ENCODE assay signal across 8 cellular contexts in genomic region chr19:18425515-18426415, GRCh38. TPM values are rescaled to one million over a fixed set of nuclear protein-coding genes. Genes with fewer than 3 reads are reported as not detected.
DNase-seq lines count a peak whose midpoint lies in the region; ATAC-seq and TF ChIP-seq lines count a peak whose summit lies in the region.
"Had no signal": no experiment of that assay in that cellular context is flagged by ENCODE, and none has a peak within 500 bp of the region (broad histone marks: within the 10 kb centered on the region; RNA-seq: fewer than 3 reads in every experiment).

No MANE protein-coding gene starts in this region.

- TF ChIP-seq CTCF in activated CD8-positive, alpha-beta T cell treated with anti-CD3 and anti-CD28 coated beads for 36 hours (IDR thresholded peaks at IDR 0.05) = no peak

- H3K27ac Mint-ChIP-seq in activated CD8-positive, alpha-beta T cell treated with anti-CD3 and anti-CD28 coated beads for 36 hours = peak overlapping the region; percentile 0
- H3K27ac Mint-ChIP-seq in stimulated activated memory B cell treated with anti-CD40 and anti-IgM and Interleukin-4, amounts not matched to agents 10 μg/mL and 1 μg/mL and 100 μg/mL, for 72 hours = peak overlapping the region; percentile 2

- H3K27me3 ChIP-seq in H7 (ENCODE audit: control insufficient read depth, insufficient read depth, low read length) = peaks cover 2% of the 10 kb centered on the region; the same call in 1 of the 2 replicates

- CTCF ChIA-PET in activated CD8-positive, alpha-beta T cell treated with anti-CD3 and anti-CD28 coated beads for 36 hours (lab: Charles Lee) = no interaction called here

- POLR2A ChIA-PET in activated CD8-positive, alpha-beta T cell treated with anti-CD3 and anti-CD28 coated beads for 36 hours (lab: Charles Lee) = interaction anchor here (0.9 to 1.7 kb wide), 2 partner anchors 9 kb away, joined by 3 to 8 read pairs; no protein-coding TSS in a partner anchor

- no peaks in the 10 kb centered on the region for H3K9me3 Mint-ChIP-seq in activated CD8-positive, alpha-beta T cell treated with anti-CD3 and anti-CD28 coated beads for 36 hours
- no peaks in the 10 kb centered on the region for H3K9me3 Mint-ChIP-seq in stimulated activated memory B cell treated with anti-CD40 and anti-IgM and Interleukin-4, amounts not matched to agents 10 μg/mL and 1 μg/mL and 100 μg/mL, for 72 hours

- intact Hi-C loops in activated CD8-positive, alpha-beta T cell treated with anti-CD3 and anti-CD28 coated beads for 36 hours (cut with micrococcal nuclease) = no loop called here
- intact Hi-C loops in Right ventricle myocardium inferior (cut with DNase I) = no loop called here

- H3K4me3 ChIP-seq in H7 (ENCODE audit: insufficient read depth, low read depth, low read length) = no peak overlapping the region

- ATAC-seq in activated CD8-positive, alpha-beta T cell treated with anti-CD3 and anti-CD28 coated beads for 36 hours = no peak
- ATAC-seq in Right ventricle myocardium inferior = peak; percentile 68
- ATAC-seq in stimulated activated memory B cell treated with anti-CD40 and anti-IgM and Interleukin-4, amounts not matched to agents 10 μg/mL and 1 μg/mL and 100 μg/mL, for 72 hours = no peak

- H3K27me3 Mint-ChIP-seq in activated CD8-positive, alpha-beta T cell treated with anti-CD3 and anti-CD28 coated beads for 36 hours = no peaks in the 10 kb centered on the region
- H3K27me3 Mint-ChIP-seq in stimulated activated memory B cell treated with anti-CD40 and anti-IgM and Interleukin-4, amounts not matched to agents 10 μg/mL and 1 μg/mL and 100 μg/mL, for 72 hours = no peaks in the 10 kb centered on the region

- H3K4me1 Mint-ChIP-seq in activated CD8-positive, alpha-beta T cell treated with anti-CD3 and anti-CD28 coated beads for 36 hours (ENCODE audit: low read depth) = peaks cover 55% of the 10 kb centered on the region
- H3K4me1 Mint-ChIP-seq in stimulated activated memory B cell treated with anti-CD40 and anti-IgM and Interleukin-4, amounts not matched to agents 10 μg/mL and 1 μg/mL and 100 μg/mL, for 72 hours = peaks cover 57% of the 10 kb centered on the region

- DNase-seq in H7 = peak; percentile 63
- DNase-seq in activated CD8-positive, alpha-beta T cell treated with anti-CD3 and anti-CD28 coated beads for 36 hours = no peak
- peak; percentile 81 for DNase-seq in Right ventricle myocardium inferior (ENCODE audit: missing footprints)
- DNase-seq in NCI-H1048 (lab: John Stamatoyannopoulos, UW) = no peak
- no peak for DNase-seq in foreskin melanocyte
- no peak for DNase-seq in stimulated activated CD4-positive, alpha-beta T cell treated with anti-CD3 and anti-CD28 coated beads, Interleukin-2, amount 100 ng/mL, for 48 hours
- DNase-seq: stimulated activated CD4-positive, alpha-beta T cell treated with anti-CD3 and anti-CD28 coated beads, Interleukin-1b, Interleukin-23, amount 100 ng/mL, for 48 hours had no signal

- peaks cover 10% of the 10 kb centered on the region for H3K36me3 Mint-ChIP-seq in activated CD8-positive, alpha-beta T cell treated with anti-CD3 and anti-CD28 coated beads for 36 hours (ENCODE audit: low read depth)
- H3K36me3 Mint-ChIP-seq in stimulated activated memory B cell treated with anti-CD40 and anti-IgM and Interleukin-4, amounts not matched to agents 10 μg/mL and 1 μg/mL and 100 μg/mL, for 72 hours = no peaks in the 10 kb centered on the region

- no peaks in the 10 kb centered on the region for H3K36me3 ChIP-seq in H7 (replicated peaks; ENCODE audit: control insufficient read depth, insufficient read depth, low read length)

- H3K4me3 Mint-ChIP-seq in activated CD8-positive, alpha-beta T cell treated with anti-CD3 and anti-CD28 coated beads for 36 hours = no peak overlapping the region
- no peak overlapping the region for H3K4me3 Mint-ChIP-seq in stimulated activated memory B cell treated with anti-CD40 and anti-IgM and Interleukin-4, amounts not matched to agents 10 μg/mL and 1 μg/mL and 100 μg/mL, for 72 hours

RNA-seq across cellular contexts. Expression of gene SSBP4, which starts 6.6 kb away (rescaled TPM):
- total RNA-seq in H7 (2014; rRNA removed; shearing (Covaris generic)) = 91.1 and 134 TPM in 2 replicates
- 100 to 1,000 TPM in 1 of 2 experiments, 10 to 100 TPM in 1; 98.2 to 102 TPM for total RNA-seq in activated CD8-positive, alpha-beta T cell treated with anti-CD3 and anti-CD28 coated beads for 36 hours
- total RNA-seq in Right ventricle myocardium inferior = 36.2 TPM

RNA-seq across cellular contexts. Expression of gene ISYNA1, which starts 12.2 kb away (rescaled TPM):
- total RNA-seq in H7 (2014; rRNA removed; shearing (Covaris generic)) = 183 and 212 TPM in 2 replicates
- total RNA-seq in activated CD8-positive, alpha-beta T cell treated with anti-CD3 and anti-CD28 coated beads for 36 hours = 10 to 100 TPM; 48.6 to 54.9 TPM
- 26.0 TPM for total RNA-seq in Right ventricle myocardium inferior

RNA-seq across cellular contexts. Expression of gene LRRC25, which starts 28.3 kb away (rescaled TPM):
- 0.76 TPM in 1 of 2 replicates, not detected in the other for total RNA-seq in H7 (2014; rRNA removed; shearing (Covaris generic))
- not detected for total RNA-seq in activated CD8-positive, alpha-beta T cell treated with anti-CD3 and anti-CD28 coated beads for 36 hours
- total RNA-seq in Right ventricle myocardium inferior = 5.0 TPM

RNA-seq across cellular contexts. Expression of gene GDF15, which starts 39.8 kb away (rescaled TPM):
- 0.30 and 1.4 TPM in 2 replicates for total RNA-seq in H7 (2014; rRNA removed; shearing (Covaris generic))
- not detected for total RNA-seq in activated CD8-positive, alpha-beta T cell treated with anti-CD3 and anti-CD28 coated beads for 36 hours
- total RNA-seq in Right ventricle myocardium inferior = 0.46 TPM

Comparison
In these comparisons a context has a peak if more than half of its experiments do, and no peak if none do; other contexts are left out.
1. DNase-seq: peak in H7 (single experiment) and Right ventricle myocardium inferior (single experiment); none in activated CD8-positive, alpha-beta T cell treated with anti-CD3 and anti-CD28 coated beads for 36 hours (single experiment), NCI-H1048 (single experiment), foreskin melanocyte (single experiment) and stimulated activated CD4-positive, alpha-beta T cell treated with anti-CD3 and anti-CD28 coated beads, Interleukin-2, amount 100 ng/mL, for 48 hours (0 of 2).